1 cellular context compared by ENCODE assay signal in the genomic region with DNA sequence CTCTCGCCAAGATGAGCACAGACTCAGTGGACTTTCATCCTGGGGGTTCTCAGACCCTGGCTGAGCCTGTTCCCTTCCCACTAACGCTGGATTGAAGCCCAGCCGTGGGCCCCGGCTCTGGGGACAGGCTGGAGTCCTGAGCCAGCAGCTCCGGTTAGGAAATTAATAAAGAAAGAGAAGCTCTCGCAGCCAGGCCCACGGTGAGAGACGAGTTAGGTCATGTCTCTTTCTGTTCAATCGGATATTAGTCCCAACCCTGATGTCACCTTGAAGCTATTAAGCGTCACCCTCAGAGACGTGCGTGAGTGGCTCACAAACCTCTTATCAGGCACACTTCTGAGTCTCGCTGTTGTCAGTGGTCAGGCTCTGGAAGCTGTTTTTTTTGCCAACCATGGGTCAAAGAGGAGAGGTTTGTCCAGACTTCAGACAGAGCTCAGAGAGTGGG.
TF ChIP-seq lines count a peak whose summit lies in the region.

No MANE protein-coding gene starts in this region.

TF ChIP-seq in HepG2, 621 proteins besides CTCF, POLR2A, EP300 and RAD21 (continued from another document and continues in another):
- TF ChIP-seq, protein P1, sequence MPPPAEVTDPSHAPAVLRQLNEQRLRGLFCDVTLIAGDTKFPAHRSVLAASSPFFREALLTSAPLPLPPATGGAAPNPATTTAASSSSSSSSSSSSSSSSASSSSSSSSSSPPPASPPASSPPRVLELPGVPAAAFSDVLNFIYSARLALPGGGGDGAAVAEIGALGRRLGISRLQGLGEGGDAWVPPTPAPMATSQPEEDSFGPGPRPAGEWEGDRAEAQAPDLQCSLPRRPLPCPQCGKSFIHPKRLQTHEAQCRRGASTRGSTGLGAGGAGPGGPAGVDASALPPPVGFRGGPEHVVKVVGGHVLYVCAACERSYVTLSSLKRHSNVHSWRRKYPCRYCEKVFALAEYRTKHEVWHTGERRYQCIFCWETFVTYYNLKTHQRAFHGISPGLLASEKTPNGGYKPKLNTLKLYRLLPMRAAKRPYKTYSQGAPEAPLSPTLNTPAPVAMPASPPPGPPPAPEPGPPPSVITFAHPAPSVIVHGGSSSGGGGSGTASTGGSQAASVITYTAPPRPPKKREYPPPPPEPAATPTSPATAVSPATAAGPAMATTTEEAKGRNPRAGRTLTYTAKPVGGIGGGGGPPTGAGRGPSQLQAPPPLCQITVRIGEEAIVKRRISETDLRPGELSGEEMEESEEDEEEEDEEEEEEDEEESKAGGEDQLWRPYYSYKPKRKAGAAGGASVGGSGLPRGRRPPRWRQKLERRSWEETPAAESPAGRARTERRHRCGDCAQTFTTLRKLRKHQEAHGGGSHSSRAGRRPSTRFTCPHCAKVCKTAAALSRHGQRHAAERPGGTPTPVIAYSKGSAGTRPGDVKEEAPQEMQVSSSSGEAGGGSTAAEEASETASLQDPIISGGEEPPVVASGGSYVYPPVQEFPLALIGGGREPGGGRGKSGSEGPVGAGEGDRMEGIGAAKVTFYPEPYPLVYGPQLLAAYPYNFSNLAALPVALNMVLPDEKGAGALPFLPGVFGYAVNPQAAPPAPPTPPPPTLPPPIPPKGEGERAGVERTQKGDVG (CRISPR knock-in tag; IDR thresholded peaks at IDR 0.05; ENCODE audit: borderline replicate concordance): 0 out of 2 replicates have a peak, but pooled peaks have one; percentile 14
- TF ChIP-seq, protein P2, sequence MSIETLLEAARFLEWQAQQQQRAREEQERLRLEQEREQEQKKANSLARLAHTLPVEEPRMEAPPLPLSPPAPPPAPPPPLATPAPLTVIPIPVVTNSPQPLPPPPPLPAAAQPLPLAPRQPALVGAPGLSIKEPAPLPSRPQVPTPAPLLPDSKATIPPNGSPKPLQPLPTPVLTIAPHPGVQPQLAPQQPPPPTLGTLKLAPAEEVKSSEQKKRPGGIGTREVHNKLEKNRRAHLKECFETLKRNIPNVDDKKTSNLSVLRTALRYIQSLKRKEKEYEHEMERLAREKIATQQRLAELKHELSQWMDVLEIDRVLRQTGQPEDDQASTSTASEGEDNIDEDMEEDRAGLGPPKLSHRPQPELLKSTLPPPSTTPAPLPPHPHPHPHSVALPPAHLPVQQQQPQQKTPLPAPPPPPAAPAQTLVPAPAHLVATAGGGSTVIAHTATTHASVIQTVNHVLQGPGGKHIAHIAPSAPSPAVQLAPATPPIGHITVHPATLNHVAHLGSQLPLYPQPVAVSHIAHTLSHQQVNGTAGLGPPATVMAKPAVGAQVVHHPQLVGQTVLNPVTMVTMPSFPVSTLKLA (IDR thresholded peaks at IDR 0.05): no peak
- TF ChIP-seq ZNF20 (CRISPR knock-in tag; IDR thresholded peaks at IDR 0.05) (no peak), ZNF703 (CRISPR knock-in tag; IDR thresholded peaks at IDR 0.05; ENCODE audit: borderline replicate concordance) (no peak), HDAC6 (IDR thresholded peaks at IDR 0.05; ENCODE audit: low read depth, low read length) (no peak), SMAD3 (CRISPR knock-in tag; IDR thresholded peaks at IDR 0.05) (no peak), ZNF3 (CRISPR knock-in tag; IDR thresholded peaks at IDR 0.05) (no peak), ZNF234 (CRISPR knock-in tag; conservative IDR thresholded peaks at IDR 0.05) (no peak), MTF2 (CRISPR knock-in tag; IDR thresholded peaks at IDR 0.05; ENCODE audit: borderline replicate concordance) (no peak), ARID2 (CRISPR knock-in tag; IDR thresholded peaks at IDR 0.05; ENCODE audit: borderline replicate concordance) (no peak), ZNF256 (CRISPR knock-in tag; conservative IDR thresholded peaks at IDR 0.05) (0 out of 2 replicates have a peak, but pooled peaks have one; percentile 57), SOX6 (IDR thresholded peaks at IDR 0.05) (no peak), SOX6 (CRISPR knock-in tag; IDR thresholded peaks at IDR 0.05) (0 out of 2 replicates have a peak, but pooled peaks have one; percentile 13), KDM5B (CRISPR knock-in tag; IDR thresholded peaks at IDR 0.05; ENCODE audit: borderline replicate concordance) (peak; percentile 54; the same call in 1 of the 2 replicates), HNF4A (CRISPR knock-in tag; IDR thresholded peaks at IDR 0.05) (peak; percentile 41), RFX5 (IDR thresholded peaks at IDR 0.05; ENCODE audit: low read depth, low read length) (no peak), FOXK1 (CRISPR knock-in tag; IDR thresholded peaks at IDR 0.05; ENCODE audit: borderline replicate concordance, low read depth) (no peak), PHF20 (CRISPR knock-in tag; IDR thresholded peaks at IDR 0.05) (0 out of 2 replicates have a peak, but pooled peaks have one; percentile 22), NFYB (CRISPR knock-in tag; IDR thresholded peaks at IDR 0.05) (0 out of 2 replicates have a peak, but pooled peaks have one; percentile 18), NFIC (IDR thresholded peaks at IDR 0.05; ENCODE audit: low read length) (no peak), POLR2AphosphoS5 (IDR thresholded peaks at IDR 0.05; ENCODE audit: low read depth, low read length) (0 out of 2 replicates have a peak, but pooled peaks have one; percentile 27), MIER2 (CRISPR knock-in tag; IDR thresholded peaks at IDR 0.05) (no peak), STAG1 (CRISPR knock-in tag; IDR thresholded peaks at IDR 0.05) (no peak), GATAD2A (CRISPR knock-in tag; IDR thresholded peaks at IDR 0.05) (peak; percentile 24; the same call in 1 of the 2 replicates), HOXA3 (CRISPR knock-in tag; IDR thresholded peaks at IDR 0.05) (peak; percentile 53), FOXK2 (IDR thresholded peaks at IDR 0.05) (no peak)
- TF ChIP-seq, protein P3, sequence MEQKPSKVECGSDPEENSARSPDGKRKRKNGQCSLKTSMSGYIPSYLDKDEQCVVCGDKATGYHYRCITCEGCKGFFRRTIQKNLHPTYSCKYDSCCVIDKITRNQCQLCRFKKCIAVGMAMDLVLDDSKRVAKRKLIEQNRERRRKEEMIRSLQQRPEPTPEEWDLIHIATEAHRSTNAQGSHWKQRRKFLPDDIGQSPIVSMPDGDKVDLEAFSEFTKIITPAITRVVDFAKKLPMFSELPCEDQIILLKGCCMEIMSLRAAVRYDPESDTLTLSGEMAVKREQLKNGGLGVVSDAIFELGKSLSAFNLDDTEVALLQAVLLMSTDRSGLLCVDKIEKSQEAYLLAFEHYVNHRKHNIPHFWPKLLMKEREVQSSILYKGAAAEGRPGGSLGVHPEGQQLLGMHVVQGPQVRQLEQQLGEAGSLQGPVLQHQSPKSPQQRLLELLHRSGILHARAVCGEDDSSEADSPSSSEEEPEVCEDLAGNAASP (CRISPR knock-in tag; IDR thresholded peaks at IDR 0.05; ENCODE audit: borderline replicate concordance): no peak
- TF ChIP-seq, protein P4, sequence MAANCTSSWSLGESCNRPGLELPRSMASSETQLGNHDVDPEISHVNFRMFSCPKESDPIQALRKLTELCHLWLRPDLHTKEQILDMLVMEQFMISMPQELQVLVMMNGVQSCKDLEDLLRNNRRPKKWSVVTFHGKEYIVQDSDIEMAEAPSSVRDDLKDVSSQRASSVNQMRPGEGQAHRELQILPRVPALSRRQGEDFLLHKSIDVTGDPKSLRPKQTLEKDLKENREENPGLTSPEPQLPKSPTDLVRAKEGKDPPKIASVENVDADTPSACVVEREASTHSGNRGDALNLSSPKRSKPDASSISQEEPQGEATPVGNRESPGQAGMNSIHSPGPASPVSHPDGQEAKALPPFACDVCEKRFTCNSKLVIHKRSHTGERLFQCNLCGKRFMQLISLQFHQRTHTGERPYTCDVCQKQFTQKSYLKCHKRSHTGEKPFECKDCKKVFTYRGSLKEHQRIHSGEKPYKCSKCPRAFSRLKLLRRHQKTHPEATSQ (CRISPR knock-in tag; IDR thresholded peaks at IDR 0.05; ENCODE audit: borderline replicate concordance): no peak
- TF ChIP-seq, protein P5, sequence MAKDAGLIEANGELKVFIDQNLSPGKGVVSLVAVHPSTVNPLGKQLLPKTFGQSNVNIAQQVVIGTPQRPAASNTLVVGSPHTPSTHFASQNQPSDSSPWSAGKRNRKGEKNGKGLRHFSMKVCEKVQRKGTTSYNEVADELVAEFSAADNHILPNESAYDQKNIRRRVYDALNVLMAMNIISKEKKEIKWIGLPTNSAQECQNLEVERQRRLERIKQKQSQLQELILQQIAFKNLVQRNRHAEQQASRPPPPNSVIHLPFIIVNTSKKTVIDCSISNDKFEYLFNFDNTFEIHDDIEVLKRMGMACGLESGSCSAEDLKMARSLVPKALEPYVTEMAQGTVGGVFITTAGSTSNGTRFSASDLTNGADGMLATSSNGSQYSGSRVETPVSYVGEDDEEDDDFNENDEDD (CRISPR knock-in tag; IDR thresholded peaks at IDR 0.05; ENCODE audit: borderline replicate concordance): no peak
- TF ChIP-seq, protein P6, sequence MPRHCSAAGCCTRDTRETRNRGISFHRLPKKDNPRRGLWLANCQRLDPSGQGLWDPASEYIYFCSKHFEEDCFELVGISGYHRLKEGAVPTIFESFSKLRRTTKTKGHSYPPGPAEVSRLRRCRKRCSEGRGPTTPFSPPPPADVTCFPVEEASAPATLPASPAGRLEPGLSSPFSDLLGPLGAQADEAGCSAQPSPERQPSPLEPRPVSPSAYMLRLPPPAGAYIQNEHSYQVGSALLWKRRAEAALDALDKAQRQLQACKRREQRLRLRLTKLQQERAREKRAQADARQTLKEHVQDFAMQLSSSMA (CRISPR knock-in tag; IDR thresholded peaks at IDR 0.05): no peak
- TF ChIP-seq, protein P7, sequence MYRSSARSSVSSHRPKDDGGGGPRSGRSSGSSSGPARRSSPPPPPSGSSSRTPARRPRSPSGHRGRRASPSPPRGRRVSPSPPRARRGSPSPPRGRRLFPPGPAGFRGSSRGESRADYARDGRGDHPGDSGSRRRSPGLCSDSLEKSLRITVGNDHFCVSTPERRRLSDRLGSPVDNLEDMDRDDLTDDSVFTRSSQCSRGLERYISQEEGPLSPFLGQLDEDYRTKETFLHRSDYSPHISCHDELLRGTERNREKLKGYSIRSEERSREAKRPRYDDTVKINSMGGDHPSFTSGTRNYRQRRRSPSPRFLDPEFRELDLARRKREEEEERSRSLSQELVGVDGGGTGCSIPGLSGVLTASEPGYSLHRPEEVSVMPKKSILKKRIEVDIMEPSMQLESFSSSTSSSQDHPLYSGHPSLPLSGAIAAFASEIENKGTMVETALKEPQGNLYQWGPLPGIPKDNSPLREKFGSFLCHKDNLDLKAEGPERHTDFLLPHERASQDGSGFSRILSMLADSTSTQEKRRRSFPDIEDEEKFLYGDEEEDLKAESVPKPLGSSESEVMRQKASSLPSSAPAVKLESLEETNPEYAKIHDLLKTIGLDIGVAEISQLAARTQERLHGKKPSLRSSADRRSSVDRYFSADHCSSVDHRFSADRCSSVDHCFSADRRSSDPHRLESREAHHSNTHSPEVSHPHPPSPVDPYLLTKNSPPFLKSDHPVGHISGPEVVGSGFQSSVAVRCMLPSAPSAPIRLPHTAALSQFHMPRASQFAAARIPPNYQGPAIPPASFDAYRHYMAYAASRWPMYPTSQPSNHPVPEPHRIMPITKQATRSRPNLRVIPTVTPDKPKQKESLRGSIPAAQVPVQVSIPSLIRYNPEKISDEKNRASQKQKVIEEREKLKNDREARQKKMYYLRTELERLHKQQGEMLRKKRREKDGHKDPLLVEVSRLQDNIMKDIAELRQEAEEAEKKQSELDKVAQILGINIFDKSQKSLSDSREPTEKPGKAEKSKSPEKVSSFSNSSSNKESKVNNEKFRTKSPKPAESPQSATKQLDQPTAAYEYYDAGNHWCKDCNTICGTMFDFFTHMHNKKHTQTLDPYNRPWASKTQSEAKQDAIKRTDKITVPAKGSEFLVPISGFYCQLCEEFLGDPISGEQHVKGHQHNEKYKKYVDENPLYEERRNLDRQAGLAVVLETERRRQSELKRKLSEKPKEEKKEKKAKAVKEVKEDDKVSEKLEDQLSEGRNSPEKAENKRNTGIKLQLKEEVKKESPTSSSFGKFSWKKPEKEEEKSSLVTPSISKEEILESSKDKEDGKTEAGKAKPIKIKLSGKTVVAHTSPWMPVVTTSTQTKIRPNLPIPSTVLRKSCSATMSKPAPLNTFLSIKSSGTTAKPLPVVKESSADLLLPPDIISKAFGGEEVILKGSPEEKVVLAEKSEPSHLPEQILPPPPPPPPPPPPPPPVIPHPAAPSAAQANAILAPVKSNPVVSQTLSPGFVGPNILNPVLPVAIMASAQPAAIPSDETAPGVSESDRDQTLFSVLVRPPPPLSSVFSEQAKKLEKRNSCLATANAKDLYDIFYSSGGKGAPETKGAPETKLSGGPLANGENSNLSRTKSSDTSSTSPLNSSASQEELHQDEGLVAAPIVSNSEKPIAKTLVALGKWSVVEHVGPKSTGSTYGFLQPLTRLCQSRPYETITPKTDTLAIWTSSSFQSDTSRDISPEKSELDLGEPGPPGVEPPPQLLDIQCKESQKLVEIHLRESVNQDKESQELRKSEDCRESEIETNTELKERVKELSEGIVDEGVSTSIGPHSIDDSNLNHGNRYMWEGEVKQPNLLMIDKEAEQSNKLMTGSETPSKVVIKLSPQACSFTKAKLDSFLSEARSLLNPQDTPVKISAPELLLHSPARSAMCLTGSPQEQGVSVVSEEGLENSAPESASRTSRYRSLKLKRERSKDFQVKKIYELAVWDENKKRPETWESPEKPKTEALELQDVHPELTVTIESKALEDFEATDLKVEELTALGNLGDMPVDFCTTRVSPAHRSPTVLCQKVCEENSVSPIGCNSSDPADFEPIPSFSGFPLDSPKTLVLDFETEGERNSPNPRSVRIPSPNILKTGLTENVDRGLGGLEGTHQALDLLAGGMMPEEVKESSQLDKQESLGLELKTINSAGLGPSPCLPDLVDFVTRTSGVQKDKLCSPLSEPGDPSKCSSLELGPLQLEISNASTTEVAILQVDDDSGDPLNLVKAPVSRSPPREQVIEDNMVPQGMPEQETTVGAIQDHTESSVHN (CRISPR knock-in tag; IDR thresholded peaks at IDR 0.05): no peak
- TF ChIP-seq, protein P8, sequence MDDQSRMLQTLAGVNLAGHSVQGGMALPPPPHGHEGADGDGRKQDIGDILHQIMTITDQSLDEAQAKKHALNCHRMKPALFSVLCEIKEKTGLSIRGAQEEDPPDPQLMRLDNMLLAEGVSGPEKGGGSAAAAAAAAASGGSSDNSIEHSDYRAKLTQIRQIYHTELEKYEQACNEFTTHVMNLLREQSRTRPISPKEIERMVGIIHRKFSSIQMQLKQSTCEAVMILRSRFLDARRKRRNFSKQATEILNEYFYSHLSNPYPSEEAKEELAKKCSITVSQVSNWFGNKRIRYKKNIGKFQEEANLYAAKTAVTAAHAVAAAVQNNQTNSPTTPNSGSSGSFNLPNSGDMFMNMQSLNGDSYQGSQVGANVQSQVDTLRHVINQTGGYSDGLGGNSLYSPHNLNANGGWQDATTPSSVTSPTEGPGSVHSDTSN (CRISPR knock-in tag; IDR thresholded peaks at IDR 0.05; ENCODE audit: borderline replicate concordance): no peak
